Comparison of ENCODE assay signal across 1 cellular context in the genomic region with DNA sequence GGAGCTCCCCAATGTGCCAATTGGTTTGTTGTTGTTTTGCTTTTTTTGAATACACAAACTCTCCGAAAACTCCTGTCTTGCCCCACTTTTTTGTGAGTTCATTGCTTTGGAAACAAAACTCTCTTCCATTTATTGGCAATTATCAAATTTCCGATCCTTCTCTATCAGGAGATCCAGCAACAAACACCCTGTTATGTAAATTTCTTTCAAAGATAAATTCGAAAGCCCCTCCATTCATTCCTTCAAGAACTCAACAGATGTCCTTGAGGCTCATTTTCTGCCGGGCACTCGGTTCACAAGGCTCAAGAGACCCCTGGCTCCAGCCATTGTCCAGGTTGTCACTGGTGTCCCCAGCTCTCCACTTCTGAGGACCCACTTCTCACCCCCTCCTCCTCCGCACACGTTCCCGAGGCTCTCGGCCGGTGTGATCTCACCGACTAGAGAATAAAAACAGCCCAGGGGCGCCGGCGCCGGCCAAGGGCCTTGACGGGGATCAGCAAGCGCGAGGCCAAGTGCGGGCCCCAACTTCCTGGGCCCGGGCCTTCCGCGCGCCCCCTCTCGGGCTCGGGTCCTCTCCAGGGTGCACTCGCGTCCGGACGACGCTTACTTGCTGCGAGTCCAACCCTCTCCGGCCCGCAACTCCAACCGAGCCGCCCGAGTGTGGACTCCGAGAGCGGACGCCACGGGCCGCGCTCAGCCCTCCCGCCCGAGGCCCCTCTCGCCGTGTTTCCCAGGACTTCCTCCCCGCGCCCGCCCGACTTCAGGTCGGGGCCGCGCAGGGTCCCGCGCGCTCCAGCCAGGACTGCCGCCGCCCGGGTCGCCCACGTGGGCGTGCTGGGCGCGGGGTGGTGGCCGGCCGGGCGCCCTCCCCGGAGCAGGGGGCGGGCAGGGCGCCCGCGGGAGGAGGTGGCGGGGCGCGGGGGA.
TF ChIP-seq lines count a peak whose summit lies in the region.

No MANE protein-coding gene starts in this region.

TF ChIP-seq in HepG2, 621 proteins besides CTCF, POLR2A, EP300 and RAD21 (continued from another document and continues in another):
- TF ChIP-seq FLYWCH1 (CRISPR knock-in tag; IDR thresholded peaks at IDR 0.05), result no peak
- peak; percentile 74; the same call in 1 of the 2 replicates for TF ChIP-seq ZNF558 (CRISPR knock-in tag; IDR thresholded peaks at IDR 0.05; ENCODE audit: borderline replicate concordance)
- 0 out of 2 replicates have a peak, but pooled peaks have one; percentile 20 for TF ChIP-seq ZNF770 (CRISPR knock-in tag; IDR thresholded peaks at IDR 0.05)
- peak; percentile 82; the same call in 1 of the 2 replicates for TF ChIP-seq MYNN (CRISPR knock-in tag; IDR thresholded peaks at IDR 0.05; ENCODE audit: low read depth)
- TF ChIP-seq IKZF4 (CRISPR knock-in tag; IDR thresholded peaks at IDR 0.05; ENCODE audit: borderline replicate concordance, low read depth, not compliant biosample characterization), result no peak
- TF ChIP-seq, protein P1, sequence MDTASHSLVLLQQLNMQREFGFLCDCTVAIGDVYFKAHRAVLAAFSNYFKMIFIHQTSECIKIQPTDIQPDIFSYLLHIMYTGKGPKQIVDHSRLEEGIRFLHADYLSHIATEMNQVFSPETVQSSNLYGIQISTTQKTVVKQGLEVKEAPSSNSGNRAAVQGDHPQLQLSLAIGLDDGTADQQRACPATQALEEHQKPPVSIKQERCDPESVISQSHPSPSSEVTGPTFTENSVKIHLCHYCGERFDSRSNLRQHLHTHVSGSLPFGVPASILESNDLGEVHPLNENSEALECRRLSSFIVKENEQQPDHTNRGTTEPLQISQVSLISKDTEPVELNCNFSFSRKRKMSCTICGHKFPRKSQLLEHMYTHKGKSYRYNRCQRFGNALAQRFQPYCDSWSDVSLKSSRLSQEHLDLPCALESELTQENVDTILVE (CRISPR knock-in tag; IDR thresholded peaks at IDR 0.05), result no peak
- peak; percentile 7; the same call in 1 of the 2 replicates for TF ChIP-seq ZIK1 (CRISPR knock-in tag; IDR thresholded peaks at IDR 0.05; ENCODE audit: borderline replicate concordance, low read depth)
- peak; percentile 55; the same call in 1 of the 2 replicates for TF ChIP-seq ZNF589 (CRISPR knock-in tag; conservative IDR thresholded peaks at IDR 0.05)
- no peak for TF ChIP-seq PLRG1 (conservative IDR thresholded peaks at IDR 0.05)
- TF ChIP-seq ATRX (CRISPR knock-in tag; IDR thresholded peaks at IDR 0.05; ENCODE audit: borderline replicate concordance), result no peak
- TF ChIP-seq ZNF792 (CRISPR knock-in tag; IDR thresholded peaks at IDR 0.05), result peak; percentile 44; the same call in 1 of the 2 replicates
- no peak for TF ChIP-seq SMARCC2 (IDR thresholded peaks at IDR 0.05)
- no peak for TF ChIP-seq KAT2B (IDR thresholded peaks at IDR 0.05; ENCODE audit: borderline replicate concordance, low read depth, low read length)
- peak; percentile 17; the same call in 1 of the 2 replicates for TF ChIP-seq DR1 (CRISPR knock-in tag; IDR thresholded peaks at IDR 0.05)
- no peak; the same call in 1 of the 2 replicates for TF ChIP-seq JDP2 (CRISPR knock-in tag; IDR thresholded peaks at IDR 0.05; ENCODE audit: borderline replicate concordance)
- peak; percentile 82 for TF ChIP-seq NKX3-1 (CRISPR knock-in tag; IDR thresholded peaks at IDR 0.05)
- TF ChIP-seq, protein P2, sequence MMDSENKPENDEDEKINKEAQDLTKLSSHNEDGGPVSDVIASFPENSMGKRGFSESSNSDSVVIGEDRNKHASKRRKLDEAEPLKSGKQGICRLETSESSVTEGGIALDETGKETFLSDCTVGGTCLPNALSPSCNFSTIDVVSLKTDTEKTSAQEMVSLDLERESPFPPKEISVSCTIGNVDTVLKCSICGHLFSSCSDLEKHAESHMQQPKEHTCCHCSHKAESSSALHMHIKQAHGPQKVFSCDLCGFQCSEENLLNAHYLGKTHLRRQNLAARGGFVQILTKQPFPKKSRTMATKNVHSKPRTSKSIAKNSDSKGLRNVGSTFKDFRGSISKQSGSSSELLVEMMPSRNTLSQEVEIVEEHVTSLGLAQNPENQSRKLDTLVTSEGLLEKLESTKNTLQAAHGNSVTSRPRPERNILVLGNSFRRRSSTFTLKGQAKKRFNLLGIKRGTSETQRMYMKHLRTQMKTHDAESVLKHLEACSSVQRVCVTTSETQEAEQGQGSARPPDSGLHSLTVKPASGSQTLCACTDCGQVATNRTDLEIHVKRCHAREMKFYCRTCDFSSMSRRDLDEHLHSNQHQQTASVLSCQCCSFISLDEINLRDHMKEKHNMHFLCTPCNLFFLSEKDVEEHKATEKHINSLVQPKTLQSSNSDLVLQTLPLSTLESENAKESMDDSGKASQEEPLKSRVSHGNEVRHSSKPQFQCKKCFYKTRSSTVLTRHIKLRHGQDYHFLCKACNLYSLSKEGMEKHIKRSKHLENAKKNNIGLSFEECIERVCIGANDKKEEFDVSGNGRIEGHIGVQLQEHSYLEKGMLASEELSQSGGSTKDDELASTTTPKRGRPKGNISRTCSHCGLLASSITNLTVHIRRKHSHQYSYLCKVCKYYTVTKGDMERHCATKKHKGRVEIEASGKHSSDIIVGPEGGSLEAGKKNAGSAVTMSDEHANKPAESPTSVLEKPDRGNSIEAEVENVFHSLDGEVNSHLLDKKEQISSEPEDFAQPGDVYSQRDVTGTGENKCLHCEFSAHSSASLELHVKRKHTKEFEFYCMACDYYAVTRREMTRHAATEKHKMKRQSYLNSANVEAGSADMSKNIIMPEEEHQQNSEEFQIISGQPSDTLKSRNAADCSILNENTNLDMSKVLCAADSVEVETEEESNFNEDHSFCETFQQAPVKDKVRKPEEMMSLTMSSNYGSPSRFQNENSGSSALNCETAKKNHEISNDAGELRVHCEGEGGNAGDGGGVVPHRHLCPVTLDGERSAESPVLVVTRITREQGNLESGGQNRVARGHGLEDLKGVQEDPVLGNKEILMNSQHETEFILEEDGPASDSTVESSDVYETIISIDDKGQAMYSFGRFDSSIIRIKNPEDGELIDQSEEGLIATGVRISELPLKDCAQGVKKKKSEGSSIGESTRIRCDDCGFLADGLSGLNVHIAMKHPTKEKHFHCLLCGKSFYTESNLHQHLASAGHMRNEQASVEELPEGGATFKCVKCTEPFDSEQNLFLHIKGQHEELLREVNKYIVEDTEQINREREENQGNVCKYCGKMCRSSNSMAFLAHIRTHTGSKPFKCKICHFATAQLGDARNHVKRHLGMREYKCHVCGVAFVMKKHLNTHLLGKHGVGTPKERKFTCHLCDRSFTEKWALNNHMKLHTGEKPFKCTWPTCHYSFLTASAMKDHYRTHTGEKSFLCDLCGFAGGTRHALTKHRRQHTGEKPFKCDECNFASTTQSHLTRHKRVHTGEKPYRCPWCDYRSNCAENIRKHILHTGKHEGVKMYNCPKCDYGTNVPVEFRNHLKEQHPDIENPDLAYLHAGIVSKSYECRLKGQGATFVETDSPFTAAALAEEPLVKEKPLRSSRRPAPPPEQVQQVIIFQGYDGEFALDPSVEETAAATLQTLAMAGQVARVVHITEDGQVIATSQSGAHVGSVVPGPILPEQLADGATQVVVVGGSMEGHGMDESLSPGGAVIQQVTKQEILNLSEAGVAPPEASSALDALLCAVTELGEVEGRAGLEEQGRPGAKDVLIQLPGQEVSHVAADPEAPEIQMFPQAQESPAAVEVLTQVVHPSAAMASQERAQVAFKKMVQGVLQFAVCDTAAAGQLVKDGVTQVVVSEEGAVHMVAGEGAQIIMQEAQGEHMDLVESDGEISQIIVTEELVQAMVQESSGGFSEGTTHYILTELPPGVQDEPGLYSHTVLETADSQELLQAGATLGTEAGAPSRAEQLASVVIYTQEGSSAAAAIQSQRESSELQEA (CRISPR knock-in tag; IDR thresholded peaks at IDR 0.05; ENCODE audit: not compliant biosample characterization), result no peak
- no peak; the same call in 1 of the 2 replicates for TF ChIP-seq ZNF263 (CRISPR knock-in tag; IDR thresholded peaks at IDR 0.05)
- TF ChIP-seq NCOA1 (CRISPR knock-in tag; IDR thresholded peaks at IDR 0.05), result no peak
- TF ChIP-seq ZNF543 (CRISPR knock-in tag; IDR thresholded peaks at IDR 0.05), result peak; percentile 48; the same call in 1 of the 2 replicates
- no peak for TF ChIP-seq XBP1 (CRISPR knock-in tag; IDR thresholded peaks at IDR 0.05)
- TF ChIP-seq, protein P3, sequence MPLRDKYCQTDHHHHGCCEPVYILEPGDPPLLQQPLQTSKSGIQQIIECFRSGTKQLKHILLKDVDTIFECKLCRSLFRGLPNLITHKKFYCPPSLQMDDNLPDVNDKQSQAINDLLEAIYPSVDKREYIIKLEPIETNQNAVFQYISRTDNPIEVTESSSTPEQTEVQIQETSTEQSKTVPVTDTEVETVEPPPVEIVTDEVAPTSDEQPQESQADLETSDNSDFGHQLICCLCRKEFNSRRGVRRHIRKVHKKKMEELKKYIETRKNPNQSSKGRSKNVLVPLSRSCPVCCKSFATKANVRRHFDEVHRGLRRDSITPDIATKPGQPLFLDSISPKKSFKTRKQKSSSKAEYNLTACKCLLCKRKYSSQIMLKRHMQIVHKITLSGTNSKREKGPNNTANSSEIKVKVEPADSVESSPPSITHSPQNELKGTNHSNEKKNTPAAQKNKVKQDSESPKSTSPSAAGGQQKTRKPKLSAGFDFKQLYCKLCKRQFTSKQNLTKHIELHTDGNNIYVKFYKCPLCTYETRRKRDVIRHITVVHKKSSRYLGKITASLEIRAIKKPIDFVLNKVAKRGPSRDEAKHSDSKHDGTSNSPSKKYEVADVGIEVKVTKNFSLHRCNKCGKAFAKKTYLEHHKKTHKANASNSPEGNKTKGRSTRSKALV (CRISPR knock-in tag; IDR thresholded peaks at IDR 0.05), result peak; percentile 81; the same call in 1 of the 2 replicates
- TF ChIP-seq, protein P4, sequence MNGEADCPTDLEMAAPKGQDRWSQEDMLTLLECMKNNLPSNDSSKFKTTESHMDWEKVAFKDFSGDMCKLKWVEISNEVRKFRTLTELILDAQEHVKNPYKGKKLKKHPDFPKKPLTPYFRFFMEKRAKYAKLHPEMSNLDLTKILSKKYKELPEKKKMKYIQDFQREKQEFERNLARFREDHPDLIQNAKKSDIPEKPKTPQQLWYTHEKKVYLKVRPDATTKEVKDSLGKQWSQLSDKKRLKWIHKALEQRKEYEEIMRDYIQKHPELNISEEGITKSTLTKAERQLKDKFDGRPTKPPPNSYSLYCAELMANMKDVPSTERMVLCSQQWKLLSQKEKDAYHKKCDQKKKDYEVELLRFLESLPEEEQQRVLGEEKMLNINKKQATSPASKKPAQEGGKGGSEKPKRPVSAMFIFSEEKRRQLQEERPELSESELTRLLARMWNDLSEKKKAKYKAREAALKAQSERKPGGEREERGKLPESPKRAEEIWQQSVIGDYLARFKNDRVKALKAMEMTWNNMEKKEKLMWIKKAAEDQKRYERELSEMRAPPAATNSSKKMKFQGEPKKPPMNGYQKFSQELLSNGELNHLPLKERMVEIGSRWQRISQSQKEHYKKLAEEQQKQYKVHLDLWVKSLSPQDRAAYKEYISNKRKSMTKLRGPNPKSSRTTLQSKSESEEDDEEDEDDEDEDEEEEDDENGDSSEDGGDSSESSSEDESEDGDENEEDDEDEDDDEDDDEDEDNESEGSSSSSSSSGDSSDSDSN (CRISPR knock-in tag; IDR thresholded peaks at IDR 0.05), result peak; percentile 95
- TF ChIP-seq, protein P5, sequence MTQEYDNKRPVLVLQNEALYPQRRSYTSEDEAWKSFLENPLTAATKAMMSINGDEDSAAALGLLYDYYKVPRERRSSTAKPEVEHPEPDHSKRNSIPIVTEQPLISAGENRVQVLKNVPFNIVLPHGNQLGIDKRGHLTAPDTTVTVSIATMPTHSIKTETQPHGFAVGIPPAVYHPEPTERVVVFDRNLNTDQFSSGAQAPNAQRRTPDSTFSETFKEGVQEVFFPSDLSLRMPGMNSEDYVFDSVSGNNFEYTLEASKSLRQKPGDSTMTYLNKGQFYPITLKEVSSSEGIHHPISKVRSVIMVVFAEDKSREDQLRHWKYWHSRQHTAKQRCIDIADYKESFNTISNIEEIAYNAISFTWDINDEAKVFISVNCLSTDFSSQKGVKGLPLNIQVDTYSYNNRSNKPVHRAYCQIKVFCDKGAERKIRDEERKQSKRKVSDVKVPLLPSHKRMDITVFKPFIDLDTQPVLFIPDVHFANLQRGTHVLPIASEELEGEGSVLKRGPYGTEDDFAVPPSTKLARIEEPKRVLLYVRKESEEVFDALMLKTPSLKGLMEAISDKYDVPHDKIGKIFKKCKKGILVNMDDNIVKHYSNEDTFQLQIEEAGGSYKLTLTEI (CRISPR knock-in tag; conservative IDR thresholded peaks at IDR 0.05), result no peak
- no peak for TF ChIP-seq SNAPC2 (CRISPR knock-in tag; IDR thresholded peaks at IDR 0.05)
- TF ChIP-seq ZNF337 (CRISPR knock-in tag; IDR thresholded peaks at IDR 0.05; ENCODE audit: borderline replicate concordance, low read depth), result no peak
- peak; percentile 38; the same call in 1 of the 2 replicates for TF ChIP-seq ZGPAT (CRISPR knock-in tag; IDR thresholded peaks at IDR 0.05)
- no peak for TF ChIP-seq HNRNPLL (IDR thresholded peaks at IDR 0.05; ENCODE audit: low read depth, low read length, poor library complexity, severe bottlenecking)
- TF ChIP-seq MED8 (CRISPR knock-in tag; IDR thresholded peaks at IDR 0.05; ENCODE audit: insufficient replicate concordance), result peak; percentile 28
- TF ChIP-seq SNAI1 (CRISPR knock-in tag; IDR thresholded peaks at IDR 0.05; ENCODE audit: borderline replicate concordance), result no peak
- TF ChIP-seq ZNF746 (CRISPR knock-in tag; IDR thresholded peaks at IDR 0.05), result no peak; the same call in 1 of the 2 replicates
- TF ChIP-seq NFYB (CRISPR knock-in tag; IDR thresholded peaks at IDR 0.05), result no peak
- no peak for TF ChIP-seq KLF13 (CRISPR knock-in tag; IDR thresholded peaks at IDR 0.05)
- no peak for TF ChIP-seq ZNF253 (CRISPR knock-in tag; IDR thresholded peaks at IDR 0.05; ENCODE audit: borderline replicate concordance)
- TF ChIP-seq CREB1 (IDR thresholded peaks at IDR 0.05), result no peak
- no peak for TF ChIP-seq CREB1 (CRISPR knock-in tag; IDR thresholded peaks at IDR 0.05)
